8 cellular contexts compared by ENCODE assay signal in the genomic region with DNA sequence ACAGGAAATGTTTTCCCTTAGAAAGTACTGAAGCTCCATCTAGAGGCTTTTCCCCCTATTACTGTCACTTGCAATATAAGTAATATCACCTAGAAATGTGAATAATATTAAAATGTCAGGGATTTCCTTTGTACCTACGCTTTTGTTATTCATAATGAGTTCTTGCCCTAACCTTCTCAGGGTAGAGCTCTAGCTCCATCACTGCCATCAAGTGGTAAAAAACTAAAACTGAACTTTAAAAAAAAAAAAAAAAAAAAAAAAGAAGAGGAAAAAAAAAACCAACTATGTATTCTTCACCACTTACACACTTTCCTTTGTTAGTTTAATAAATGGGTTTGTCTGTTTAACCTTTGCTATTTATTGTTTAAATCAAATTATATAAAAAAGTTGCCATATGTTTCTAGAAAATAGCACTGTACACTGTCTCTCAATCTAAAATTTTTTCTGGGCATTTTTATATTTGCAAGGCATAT. TPM values are rescaled to one million over a fixed set of nuclear protein-coding genes. Genes with fewer than 3 reads are reported as not detected.
DNase-seq lines count a peak whose midpoint lies in the region; ATAC-seq lines count a peak whose summit lies in the region.

No MANE protein-coding gene starts in this region.

- CTCF ChIA-PET in activated CD4-positive, alpha-beta T cell treated with anti-CD3 and anti-CD28 coated beads, Interleukin-2, amount 10 ng/mL, durations not matched to agents 7 days and 5 days (lab: Charles Lee) = no interaction called here

- H3K27ac Mint-ChIP-seq in activated CD4-positive, alpha-beta T cell treated with anti-CD3 and anti-CD28 coated beads, Interleukin-2, amount 10 ng/mL, durations not matched to agents 7 days and 5 days = no peak overlapping the region

- DNase-seq in NCI-H2196 treated with DMSO at 0.1 percent for 48 hours (lab: John Stamatoyannopoulos, UW; ENCODE audit: unreplicated experiment) = peak; percentile 28
- DNase-seq in NCI-H2196 (lab: John Stamatoyannopoulos, UW; ENCODE audit: unreplicated experiment) = no peak
- peak; percentile 56 for DNase-seq in NCI-H748 (lab: John Stamatoyannopoulos, UW; ENCODE audit: unreplicated experiment)
- peak; percentile 55 for DNase-seq in cerebellum (ENCODE audit: low spot score)
- DNase-seq in lung microvascular endothelial cell (ENCODE audit: low read depth in 2 of 2) = peak; percentile 76 to 89
- DNase-seq in activated CD4-positive, alpha-beta T cell treated with anti-CD3 and anti-CD28 coated beads, Interleukin-2, amount 10 ng/mL, durations not matched to agents 7 days and 5 days = no peak

- H3K9me3 Mint-ChIP-seq in activated CD4-positive, alpha-beta T cell treated with anti-CD3 and anti-CD28 coated beads, Interleukin-2, amount 10 ng/mL, durations not matched to agents 7 days and 5 days = no peaks in the 10 kb centered on the region

- H3K4me3 Mint-ChIP-seq in activated CD4-positive, alpha-beta T cell treated with anti-CD3 and anti-CD28 coated beads, Interleukin-2, amount 10 ng/mL, durations not matched to agents 7 days and 5 days = no peak overlapping the region

- H3K4me1 Mint-ChIP-seq in activated CD4-positive, alpha-beta T cell treated with anti-CD3 and anti-CD28 coated beads, Interleukin-2, amount 10 ng/mL, durations not matched to agents 7 days and 5 days = peaks cover 2% of the 10 kb centered on the region

- POLR2A ChIA-PET in activated CD4-positive, alpha-beta T cell treated with anti-CD3 and anti-CD28 coated beads, Interleukin-2, amount 10 ng/mL, durations not matched to agents 7 days and 5 days (lab: Charles Lee) = no interaction called here

- ATAC-seq in HG02885 (IDR thresholded peaks at IDR 0.05; ENCODE audit: poor library complexity, unreplicated experiment) (peak; percentile 68), HG02763 (IDR thresholded peaks at IDR 0.05; ENCODE audit: unreplicated experiment) (no peak)

- no peaks in the 10 kb centered on the region for H3K36me3 Mint-ChIP-seq in activated CD4-positive, alpha-beta T cell treated with anti-CD3 and anti-CD28 coated beads, Interleukin-2, amount 10 ng/mL, durations not matched to agents 7 days and 5 days (ENCODE audit: low read depth)

- H3K27me3 Mint-ChIP-seq in activated CD4-positive, alpha-beta T cell treated with anti-CD3 and anti-CD28 coated beads, Interleukin-2, amount 10 ng/mL, durations not matched to agents 7 days and 5 days = no peaks in the 10 kb centered on the region

RNA-seq across cellular contexts. Expression of gene DNAJC1, which starts 49.9 kb away (rescaled TPM):
- total RNA-seq in cerebellum (20.4 TPM), lung microvascular endothelial cell (23.5 and 33.7 TPM in 2 replicates)
- total RNA-seq in activated CD4-positive, alpha-beta T cell treated with anti-CD3 and anti-CD28 coated beads, Interleukin-2, amount 10 ng/mL, durations not matched to agents 7 days and 5 days = 10 to 100 TPM; 24.4 to 28.6 TPM

Comparison
In these comparisons a context has a peak if more than half of its experiments do, and no peak if none do; other contexts are left out.
1. DNase-seq: peak in NCI-H2196 treated with DMSO at 0.1 percent for 48 hours (single experiment), NCI-H748 (single experiment), cerebellum (single experiment) and lung microvascular endothelial cell (2 of 2); none in NCI-H2196 (single experiment) and activated CD4-positive, alpha-beta T cell treated with anti-CD3 and anti-CD28 coated beads, Interleukin-2, amount 10 ng/mL, durations not matched to agents 7 days and 5 days (single experiment).